21 cellular contexts compared by ENCODE assay signal in genomic region chr5:65862384-65862783, GRCh38.
DNase-seq lines count a peak whose midpoint lies in the region; ATAC-seq and TF ChIP-seq lines count a peak whose summit lies in the region.
"Had no signal": no experiment of that assay in that cellular context is flagged by ENCODE, and none has a peak within 500 bp of the region (broad histone marks: within the 10 kb centered on the region; RNA-seq: fewer than 3 reads in every experiment).

No MANE protein-coding gene starts in this region.

- H3K36me3 Mint-ChIP-seq in GM23338 (ENCODE audit: low read depth): no peaks in the 10 kb centered on the region

- H3K9me2 ChIP-seq in GM23338 (ENCODE audit: insufficient read depth): no peaks in the 10 kb centered on the region

- H3K9ac ChIP-seq in fibroblast of lung (ENCODE audit: insufficient read depth, low read length): no peak overlapping the region
- H3K9ac ChIP-seq: BLaER1 treated with 17β-estradiol and CSF1 and Interleukin-3, amounts not matched to agents 10 nM and 100 nM had no signal

- TF ChIP-seq CTCF in GM23338 (conservative IDR thresholded peaks at IDR 0.05; ENCODE audit: low read depth in 2 of 2): no peak
- no peak for TF ChIP-seq CTCF in fibroblast of lung (conservative IDR thresholded peaks at IDR 0.05 in 1 of 2, IDR thresholded peaks at IDR 0.05 in 1 of 2; ENCODE audit: low read depth in 1 of 2, low read length in 2 of 2)
- TF ChIP-seq CTCF in dorsolateral prefrontal cortex (IDR thresholded peaks at IDR 0.05 in 54 of 56, conservative IDR thresholded peaks at IDR 0.05 in 2 of 56; ENCODE audit: low read depth in 1 of 56, partially characterized antibody in 56 of 56): no peak

- H3K9me3 ChIP-seq in SJCRH30 (replicated peaks): no peaks in the 10 kb centered on the region
- no peaks in the 10 kb centered on the region for H3K9me3 ChIP-seq in fibroblast of lung (ENCODE audit: control insufficient read depth, insufficient read depth, low read depth, low read length)
- H3K9me3 ChIP-seq: adrenal gland, gastroesophageal sphincter, HAP-1 had no signal

- no peaks in the 10 kb centered on the region for H3K27me3 ChIP-seq in GM23338 (ENCODE audit: insufficient read depth)
- H3K27me3 ChIP-seq in SJCRH30: no peaks in the 10 kb centered on the region
- no peaks in the 10 kb centered on the region for H3K27me3 ChIP-seq in fibroblast of lung (ENCODE audit: control insufficient read depth, insufficient read depth, low read length)
- H3K27me3 ChIP-seq in dorsolateral prefrontal cortex: no peaks in the 10 kb centered on the region
- H3K27me3 ChIP-seq: adrenal gland; BLaER1 treated with 17β-estradiol and CSF1 and Interleukin-3, amounts not matched to agents 10 nM and 100 nM; gastroesophageal sphincter had no signal

- H3K4me1 ChIP-seq in GM23338 (ENCODE audit: insufficient read depth): no peaks in the 10 kb centered on the region
- peaks cover 15% of the 10 kb centered on the region for H3K4me1 ChIP-seq in SJCRH30
- peaks cover 7% of the 10 kb centered on the region for H3K4me1 ChIP-seq in fibroblast of lung (ENCODE audit: control insufficient read depth, extremely low read depth, insufficient read depth, low read length)
- H3K4me1 ChIP-seq: adrenal gland, gastroesophageal sphincter, HAP-1 had no signal

- ATAC-seq in GM23338 (no peak), HG03095 (IDR thresholded peaks at IDR 0.05; ENCODE audit: unreplicated experiment) (no peak), HG03108 (IDR thresholded peaks at IDR 0.05; ENCODE audit: unreplicated experiment) (no peak), HG03520 (IDR thresholded peaks at IDR 0.05; ENCODE audit: unreplicated experiment) (no peak)
- ATAC-seq: activated T-helper 17 cell treated with anti-CD3 and anti-CD28 coated beads, Interleukin-2, amount 50 U/mL, for 72 hours; gastroesophageal sphincter had no signal

- H2AFZ ChIP-seq in GM23338 (no peak overlapping the region), fibroblast of lung (ENCODE audit: low read length) (no peak overlapping the region)

- H3K36me3 ChIP-seq in GM23338 (ENCODE audit: insufficient read depth) (no peaks in the 10 kb centered on the region), SJCRH30 (no peaks in the 10 kb centered on the region), fibroblast of lung (ENCODE audit: control insufficient read depth, insufficient read depth, low read length) (no peaks in the 10 kb centered on the region)
- H3K36me3 ChIP-seq: adrenal gland; BLaER1 treated with 17β-estradiol and CSF1 and Interleukin-3, amounts not matched to agents 10 nM and 100 nM; gastroesophageal sphincter; HAP-1 had no signal

- H3K4me3 ChIP-seq in GM23338: no peak overlapping the region
- H3K4me3 ChIP-seq in SJCRH30: no peak overlapping the region
- no peak overlapping the region for H3K4me3 ChIP-seq in fibroblast of lung (replicated peaks in 1 of 4; ENCODE audit: control extremely low read depth in 1 of 4, insufficient read depth in 1 of 4, low read depth in 3 of 4, low read length in 4 of 4)
- no peak overlapping the region for H3K4me3 ChIP-seq in dorsolateral prefrontal cortex
- H3K4me3 ChIP-seq: adrenal gland; BLaER1 treated with 17β-estradiol and CSF1 and Interleukin-3, amounts not matched to agents 10 nM and 100 nM; gastroesophageal sphincter; HAP-1 had no signal

- H3K4me1 Mint-ChIP-seq in GM23338: peaks cover 6% of the 10 kb centered on the region; the same call in 1 of the 3 replicates

- H3F3A ChIP-seq in GM23338 (replicated peaks; ENCODE audit: low read depth): no peaks in the 10 kb centered on the region

- DNase-seq in GM23338 (ENCODE audit: low spot score) (no peak), SJCRH30 (no peak), fibroblast of lung (ENCODE audit: low read depth in 2 of 2) (no peak), renal cortical epithelial cell (ENCODE audit: low read depth) (peak; percentile 51), dorsolateral prefrontal cortex (no peak)
- DNase-seq: adrenal gland, cerebellar nuclear complex, DMS153, NCI-H187, NCI-H446 treated with DMSO at 0.1 percent for 48 hours, posterior cingulate gyrus, SHP77 treated with DMSO at 0.1 percent for 48 hours, small intestine had no signal

- H3K4me3 Mint-ChIP-seq in GM23338: no peak overlapping the region
- H3K4me3 Mint-ChIP-seq: activated T-helper 17 cell treated with anti-CD3 and anti-CD28 coated beads, Interleukin-2, amount 50 U/mL, for 72 hours; T-helper 2 cell treated with Interferon-gamma antibody and Interleukin-4, amounts not matched to agents 5 μg/mL and 100 μg/mL, for 36 hours had no signal

- no peaks in the 10 kb centered on the region; the same call in 2 of the 3 replicates for H3K9me3 Mint-ChIP-seq in GM23338
- H3K9me3 Mint-ChIP-seq: activated T-helper 17 cell treated with anti-CD3 and anti-CD28 coated beads, Interleukin-2, amount 50 U/mL, for 72 hours; T-helper 2 cell treated with Interferon-gamma antibody and Interleukin-4, amounts not matched to agents 5 μg/mL and 100 μg/mL, for 36 hours had no signal

- H4K20me1 ChIP-seq in GM23338 (replicated peaks; ENCODE audit: insufficient read depth) (no peaks in the 10 kb centered on the region), fibroblast of lung (ENCODE audit: control insufficient read depth, extremely low read depth, insufficient read depth, low read length) (no peaks in the 10 kb centered on the region)
- H4K20me1 ChIP-seq: BLaER1 treated with 17β-estradiol and CSF1 and Interleukin-3, amounts not matched to agents 10 nM and 100 nM had no signal

- H3K79me2 ChIP-seq in GM23338 (replicated peaks; ENCODE audit: insufficient read depth) (no peaks in the 10 kb centered on the region), fibroblast of lung (ENCODE audit: control insufficient read depth, insufficient read depth, low read length) (no peaks in the 10 kb centered on the region)

- H3K27ac ChIP-seq in GM23338 (ENCODE audit: low read depth) (no peak overlapping the region), SJCRH30 (peak overlapping the region; percentile 68), fibroblast of lung (ENCODE audit: insufficient read depth, low read length) (peak overlapping the region; percentile 80), dorsolateral prefrontal cortex (no peak overlapping the region)
- H3K27ac ChIP-seq: adrenal gland; BLaER1 treated with 17β-estradiol and CSF1 and Interleukin-3, amounts not matched to agents 10 nM and 100 nM; gastroesophageal sphincter had no signal

- H3K27me3 Mint-ChIP-seq in GM23338 (ENCODE audit: insufficient read depth, low read depth, poor library complexity): no peaks in the 10 kb centered on the region
- H3K27me3 Mint-ChIP-seq: activated T-helper 17 cell treated with anti-CD3 and anti-CD28 coated beads, Interleukin-2, amount 50 U/mL, for 72 hours had no signal

- intact Hi-C loops in dorsolateral prefrontal cortex (cut with DNase I): no loop called here

- peak overlapping the region; percentile 2; the same call in 1 of the 2 replicates for H3K27ac Mint-ChIP-seq in GM23338
- H3K27ac Mint-ChIP-seq: activated T-helper 17 cell treated with anti-CD3 and anti-CD28 coated beads, Interleukin-2, amount 50 U/mL, for 72 hours; T-helper 2 cell treated with Interferon-gamma antibody and Interleukin-4, amounts not matched to agents 5 μg/mL and 100 μg/mL, for 36 hours had no signal

- H3K4me2 ChIP-seq in GM23338 (no peak overlapping the region), fibroblast of lung (ENCODE audit: extremely low read depth, insufficient read depth, low read length) (peak overlapping the region; percentile 73)
- H3K4me2 ChIP-seq: BLaER1 treated with 17β-estradiol and CSF1 and Interleukin-3, amounts not matched to agents 10 nM and 100 nM had no signal

TF ChIP-seq in GM23338, 12 proteins besides CTCF, POLR2A, EP300 and RAD21 (continues in another document):
- TF ChIP-seq EZH2 (IDR thresholded peaks at IDR 0.05; ENCODE audit: low read depth, unreplicated experiment) (no peak), NANOG (IDR thresholded peaks at IDR 0.05; ENCODE audit: borderline replicate concordance) (no peak), POLR2AphosphoS5 (IDR thresholded peaks at IDR 0.05; ENCODE audit: low read depth) (no peak), JUNB (IDR thresholded peaks at IDR 0.05; ENCODE audit: unreplicated experiment) (no peak), CREB1 (CRISPR knock-in tag; IDR thresholded peaks at IDR 0.05; ENCODE audit: low read depth) (no peak)

Comparison
In these comparisons a context has a peak if more than half of its experiments do, and no peak if none do; other contexts are left out.
1. H3K27ac ChIP-seq: peak in SJCRH30 (single experiment) and fibroblast of lung (single experiment); none in GM23338 (single experiment) and dorsolateral prefrontal cortex (0 of 59).